ENCODE assay signal across 3 cellular contexts in the genomic region with DNA sequence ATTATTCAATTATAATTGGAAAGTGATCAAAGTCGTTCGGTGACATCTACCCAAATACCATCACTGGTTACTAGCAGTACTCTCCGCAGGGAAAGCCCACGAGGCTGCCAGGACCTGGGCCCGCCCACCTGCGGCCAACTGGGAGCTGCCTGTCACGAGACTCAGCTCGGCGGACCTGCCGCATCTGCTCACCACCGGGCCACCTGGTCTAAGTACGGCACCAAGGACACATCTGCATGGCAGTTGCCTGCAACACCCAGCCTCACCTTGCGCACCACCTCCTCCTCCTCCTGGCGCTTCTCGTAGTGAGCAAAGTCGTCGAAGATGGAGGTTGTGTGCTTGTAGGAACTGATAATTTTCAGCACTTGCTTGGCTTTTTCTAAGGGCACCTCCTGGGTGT.
TF ChIP-seq lines count a peak whose summit lies in the region.

No MANE protein-coding gene starts in this region.

TF ChIP-seq in GM23338, 12 proteins besides CTCF, POLR2A, EP300 and RAD21 (continues in another document):
- TF ChIP-seq ZNF331 (CRISPR knock-in tag; IDR thresholded peaks at IDR 0.05; ENCODE audit: low read depth) = no peak
- TF ChIP-seq EZH2phosphoT487 (IDR thresholded peaks at IDR 0.05; ENCODE audit: unreplicated experiment) = no peak
- no peak for TF ChIP-seq STAT1 (IDR thresholded peaks at IDR 0.05; ENCODE audit: unreplicated experiment)
- TF ChIP-seq, protein P1, sequence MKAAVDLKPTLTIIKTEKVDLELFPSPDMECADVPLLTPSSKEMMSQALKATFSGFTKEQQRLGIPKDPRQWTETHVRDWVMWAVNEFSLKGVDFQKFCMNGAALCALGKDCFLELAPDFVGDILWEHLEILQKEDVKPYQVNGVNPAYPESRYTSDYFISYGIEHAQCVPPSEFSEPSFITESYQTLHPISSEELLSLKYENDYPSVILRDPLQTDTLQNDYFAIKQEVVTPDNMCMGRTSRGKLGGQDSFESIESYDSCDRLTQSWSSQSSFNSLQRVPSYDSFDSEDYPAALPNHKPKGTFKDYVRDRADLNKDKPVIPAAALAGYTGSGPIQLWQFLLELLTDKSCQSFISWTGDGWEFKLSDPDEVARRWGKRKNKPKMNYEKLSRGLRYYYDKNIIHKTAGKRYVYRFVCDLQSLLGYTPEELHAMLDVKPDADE (IDR thresholded peaks at IDR 0.05) = no peak
- TF ChIP-seq EZH2 (IDR thresholded peaks at IDR 0.05; ENCODE audit: low read depth, unreplicated experiment) = no peak
- TF ChIP-seq, protein P2, sequence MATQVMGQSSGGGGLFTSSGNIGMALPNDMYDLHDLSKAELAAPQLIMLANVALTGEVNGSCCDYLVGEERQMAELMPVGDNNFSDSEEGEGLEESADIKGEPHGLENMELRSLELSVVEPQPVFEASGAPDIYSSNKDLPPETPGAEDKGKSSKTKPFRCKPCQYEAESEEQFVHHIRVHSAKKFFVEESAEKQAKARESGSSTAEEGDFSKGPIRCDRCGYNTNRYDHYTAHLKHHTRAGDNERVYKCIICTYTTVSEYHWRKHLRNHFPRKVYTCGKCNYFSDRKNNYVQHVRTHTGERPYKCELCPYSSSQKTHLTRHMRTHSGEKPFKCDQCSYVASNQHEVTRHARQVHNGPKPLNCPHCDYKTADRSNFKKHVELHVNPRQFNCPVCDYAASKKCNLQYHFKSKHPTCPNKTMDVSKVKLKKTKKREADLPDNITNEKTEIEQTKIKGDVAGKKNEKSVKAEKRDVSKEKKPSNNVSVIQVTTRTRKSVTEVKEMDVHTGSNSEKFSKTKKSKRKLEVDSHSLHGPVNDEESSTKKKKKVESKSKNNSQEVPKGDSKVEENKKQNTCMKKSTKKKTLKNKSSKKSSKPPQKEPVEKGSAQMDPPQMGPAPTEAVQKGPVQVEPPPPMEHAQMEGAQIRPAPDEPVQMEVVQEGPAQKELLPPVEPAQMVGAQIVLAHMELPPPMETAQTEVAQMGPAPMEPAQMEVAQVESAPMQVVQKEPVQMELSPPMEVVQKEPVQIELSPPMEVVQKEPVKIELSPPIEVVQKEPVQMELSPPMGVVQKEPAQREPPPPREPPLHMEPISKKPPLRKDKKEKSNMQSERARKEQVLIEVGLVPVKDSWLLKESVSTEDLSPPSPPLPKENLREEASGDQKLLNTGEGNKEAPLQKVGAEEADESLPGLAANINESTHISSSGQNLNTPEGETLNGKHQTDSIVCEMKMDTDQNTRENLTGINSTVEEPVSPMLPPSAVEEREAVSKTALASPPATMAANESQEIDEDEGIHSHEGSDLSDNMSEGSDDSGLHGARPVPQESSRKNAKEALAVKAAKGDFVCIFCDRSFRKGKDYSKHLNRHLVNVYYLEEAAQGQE (IDR thresholded peaks at IDR 0.05; ENCODE audit: unreplicated experiment) = no peak
- no peak for TF ChIP-seq JUNB (IDR thresholded peaks at IDR 0.05; ENCODE audit: unreplicated experiment)
- no peak for TF ChIP-seq NANOG (IDR thresholded peaks at IDR 0.05; ENCODE audit: borderline replicate concordance)

TF ChIP-seq in WTC11, 78 proteins besides CTCF, POLR2A, EP300 and RAD21 (continues in another document):
- TF ChIP-seq, protein P3, sequence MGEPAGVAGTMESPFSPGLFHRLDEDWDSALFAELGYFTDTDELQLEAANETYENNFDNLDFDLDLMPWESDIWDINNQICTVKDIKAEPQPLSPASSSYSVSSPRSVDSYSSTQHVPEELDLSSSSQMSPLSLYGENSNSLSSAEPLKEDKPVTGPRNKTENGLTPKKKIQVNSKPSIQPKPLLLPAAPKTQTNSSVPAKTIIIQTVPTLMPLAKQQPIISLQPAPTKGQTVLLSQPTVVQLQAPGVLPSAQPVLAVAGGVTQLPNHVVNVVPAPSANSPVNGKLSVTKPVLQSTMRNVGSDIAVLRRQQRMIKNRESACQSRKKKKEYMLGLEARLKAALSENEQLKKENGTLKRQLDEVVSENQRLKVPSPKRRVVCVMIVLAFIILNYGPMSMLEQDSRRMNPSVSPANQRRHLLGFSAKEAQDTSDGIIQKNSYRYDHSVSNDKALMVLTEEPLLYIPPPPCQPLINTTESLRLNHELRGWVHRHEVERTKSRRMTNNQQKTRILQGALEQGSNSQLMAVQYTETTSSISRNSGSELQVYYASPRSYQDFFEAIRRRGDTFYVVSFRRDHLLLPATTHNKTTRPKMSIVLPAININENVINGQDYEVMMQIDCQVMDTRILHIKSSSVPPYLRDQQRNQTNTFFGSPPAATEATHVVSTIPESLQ (CRISPR knock-in tag; IDR thresholded peaks at IDR 0.05) = no peak
- TF ChIP-seq, protein P4, sequence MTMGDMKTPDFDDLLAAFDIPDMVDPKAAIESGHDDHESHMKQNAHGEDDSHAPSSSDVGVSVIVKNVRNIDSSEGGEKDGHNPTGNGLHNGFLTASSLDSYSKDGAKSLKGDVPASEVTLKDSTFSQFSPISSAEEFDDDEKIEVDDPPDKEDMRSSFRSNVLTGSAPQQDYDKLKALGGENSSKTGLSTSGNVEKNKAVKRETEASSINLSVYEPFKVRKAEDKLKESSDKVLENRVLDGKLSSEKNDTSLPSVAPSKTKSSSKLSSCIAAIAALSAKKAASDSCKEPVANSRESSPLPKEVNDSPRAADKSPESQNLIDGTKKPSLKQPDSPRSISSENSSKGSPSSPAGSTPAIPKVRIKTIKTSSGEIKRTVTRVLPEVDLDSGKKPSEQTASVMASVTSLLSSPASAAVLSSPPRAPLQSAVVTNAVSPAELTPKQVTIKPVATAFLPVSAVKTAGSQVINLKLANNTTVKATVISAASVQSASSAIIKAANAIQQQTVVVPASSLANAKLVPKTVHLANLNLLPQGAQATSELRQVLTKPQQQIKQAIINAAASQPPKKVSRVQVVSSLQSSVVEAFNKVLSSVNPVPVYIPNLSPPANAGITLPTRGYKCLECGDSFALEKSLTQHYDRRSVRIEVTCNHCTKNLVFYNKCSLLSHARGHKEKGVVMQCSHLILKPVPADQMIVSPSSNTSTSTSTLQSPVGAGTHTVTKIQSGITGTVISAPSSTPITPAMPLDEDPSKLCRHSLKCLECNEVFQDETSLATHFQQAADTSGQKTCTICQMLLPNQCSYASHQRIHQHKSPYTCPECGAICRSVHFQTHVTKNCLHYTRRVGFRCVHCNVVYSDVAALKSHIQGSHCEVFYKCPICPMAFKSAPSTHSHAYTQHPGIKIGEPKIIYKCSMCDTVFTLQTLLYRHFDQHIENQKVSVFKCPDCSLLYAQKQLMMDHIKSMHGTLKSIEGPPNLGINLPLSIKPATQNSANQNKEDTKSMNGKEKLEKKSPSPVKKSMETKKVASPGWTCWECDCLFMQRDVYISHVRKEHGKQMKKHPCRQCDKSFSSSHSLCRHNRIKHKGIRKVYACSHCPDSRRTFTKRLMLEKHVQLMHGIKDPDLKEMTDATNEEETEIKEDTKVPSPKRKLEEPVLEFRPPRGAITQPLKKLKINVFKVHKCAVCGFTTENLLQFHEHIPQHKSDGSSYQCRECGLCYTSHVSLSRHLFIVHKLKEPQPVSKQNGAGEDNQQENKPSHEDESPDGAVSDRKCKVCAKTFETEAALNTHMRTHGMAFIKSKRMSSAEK (CRISPR knock-in tag; IDR thresholded peaks at IDR 0.05; ENCODE audit: borderline replicate concordance) = no peak
- TF ChIP-seq, protein P5, sequence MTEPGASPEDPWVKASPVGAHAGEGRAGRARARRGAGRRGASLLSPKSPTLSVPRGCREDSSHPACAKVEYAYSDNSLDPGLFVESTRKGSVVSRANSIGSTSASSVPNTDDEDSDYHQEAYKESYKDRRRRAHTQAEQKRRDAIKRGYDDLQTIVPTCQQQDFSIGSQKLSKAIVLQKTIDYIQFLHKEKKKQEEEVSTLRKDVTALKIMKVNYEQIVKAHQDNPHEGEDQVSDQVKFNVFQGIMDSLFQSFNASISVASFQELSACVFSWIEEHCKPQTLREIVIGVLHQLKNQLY (CRISPR knock-in tag; IDR thresholded peaks at IDR 0.05) = no peak
- TF ChIP-seq, protein P6, sequence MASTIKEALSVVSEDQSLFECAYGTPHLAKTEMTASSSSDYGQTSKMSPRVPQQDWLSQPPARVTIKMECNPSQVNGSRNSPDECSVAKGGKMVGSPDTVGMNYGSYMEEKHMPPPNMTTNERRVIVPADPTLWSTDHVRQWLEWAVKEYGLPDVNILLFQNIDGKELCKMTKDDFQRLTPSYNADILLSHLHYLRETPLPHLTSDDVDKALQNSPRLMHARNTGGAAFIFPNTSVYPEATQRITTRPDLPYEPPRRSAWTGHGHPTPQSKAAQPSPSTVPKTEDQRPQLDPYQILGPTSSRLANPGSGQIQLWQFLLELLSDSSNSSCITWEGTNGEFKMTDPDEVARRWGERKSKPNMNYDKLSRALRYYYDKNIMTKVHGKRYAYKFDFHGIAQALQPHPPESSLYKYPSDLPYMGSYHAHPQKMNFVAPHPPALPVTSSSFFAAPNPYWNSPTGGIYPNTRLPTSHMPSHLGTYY (CRISPR knock-in tag; IDR thresholded peaks at IDR 0.05) = no peak
- TF ChIP-seq GABPB1 (CRISPR knock-in tag; IDR thresholded peaks at IDR 0.05) = no peak

TF ChIP-seq in HepG2, 621 proteins besides CTCF, POLR2A, EP300 and RAD21:
- TF ChIP-seq ZBTB38 (CRISPR knock-in tag; IDR thresholded peaks at IDR 0.05) (peak; percentile 48; the same call in 1 of the 2 replicates), FLYWCH1 (CRISPR knock-in tag; IDR thresholded peaks at IDR 0.05) (no peak), NRL (CRISPR knock-in tag; IDR thresholded peaks at IDR 0.05; ENCODE audit: borderline replicate concordance) (0 out of 2 replicates have a peak, but pooled peaks have one; percentile 48), RBM22 (optimal IDR thresholded peaks at IDR 0.05; ENCODE audit: low read length) (peak; percentile 39)
